1 cellular context compared by ENCODE assay signal in genomic region chr10:69486922-69487730, GRCh38.
TF ChIP-seq lines count a peak whose summit lies in the region.

No MANE protein-coding gene starts in this region.

TF ChIP-seq in HepG2, 621 proteins besides CTCF, POLR2A, EP300 and RAD21 (continued from another document):
- TF ChIP-seq HNRNPLL (IDR thresholded peaks at IDR 0.05; ENCODE audit: low read depth, low read length, poor library complexity, severe bottlenecking) (no peak), ZNF468 (CRISPR knock-in tag; IDR thresholded peaks at IDR 0.05) (no peak), XRCC5 (optimal IDR thresholded peaks at IDR 0.05; ENCODE audit: low read length) (no peak), ADNP (CRISPR knock-in tag; IDR thresholded peaks at IDR 0.05) (no peak), HHEX (CRISPR knock-in tag; IDR thresholded peaks at IDR 0.05) (no peak), PAF1 (CRISPR knock-in tag; IDR thresholded peaks at IDR 0.05) (no peak), ZNF746 (CRISPR knock-in tag; IDR thresholded peaks at IDR 0.05) (no peak), ZSCAN20 (CRISPR knock-in tag; IDR thresholded peaks at IDR 0.05; ENCODE audit: borderline replicate concordance) (no peak), ZNF281 (CRISPR knock-in tag; IDR thresholded peaks at IDR 0.05; ENCODE audit: borderline replicate concordance) (no peak), MAZ (IDR thresholded peaks at IDR 0.05; ENCODE audit: borderline replicate concordance, low read depth, low read length) (no peak), MAZ (CRISPR knock-in tag; IDR thresholded peaks at IDR 0.05; ENCODE audit: low read depth) (no peak), ZSCAN31 (CRISPR knock-in tag; IDR thresholded peaks at IDR 0.05; ENCODE audit: low read depth) (no peak)
- TF ChIP-seq, protein P1, sequence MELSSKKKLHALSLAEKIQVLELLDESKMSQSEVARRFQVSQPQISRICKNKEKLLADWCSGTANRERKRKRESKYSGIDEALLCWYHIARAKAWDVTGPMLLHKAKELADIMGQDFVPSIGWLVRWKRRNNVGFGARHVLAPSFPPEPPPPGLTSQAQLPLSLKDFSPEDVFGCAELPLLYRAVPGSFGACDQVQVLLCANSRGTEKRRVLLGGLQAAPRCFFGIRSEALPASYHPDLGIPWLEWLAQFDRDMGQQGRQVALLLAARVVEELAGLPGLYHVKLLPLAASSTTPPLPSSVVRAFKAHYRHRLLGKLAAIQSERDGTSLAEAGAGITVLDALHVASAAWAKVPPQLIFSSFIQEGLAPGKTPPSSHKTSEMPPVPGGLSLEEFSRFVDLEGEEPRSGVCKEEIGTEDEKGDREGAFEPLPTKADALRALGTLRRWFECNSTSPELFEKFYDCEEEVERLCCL (CRISPR knock-in tag; IDR thresholded peaks at IDR 0.05; ENCODE audit: borderline replicate concordance) = no peak
